24 cellular contexts compared by ENCODE assay signal in genomic region chr21:27683292-27683691, GRCh38.
"Had no signal": no experiment of that assay in that cellular context is flagged by ENCODE, and none has a peak within 500 bp of the region (broad histone marks: within the 10 kb centered on the region; RNA-seq: fewer than 3 reads in every experiment).

No MANE protein-coding gene starts in this region.

- H3K4me1 ChIP-seq: left lung, right atrium auricular region, stomach, testis, thyroid gland, upper lobe of right lung had no signal

- DNase-seq: hippocampal formation; kidney; left colon; left lung; midbrain; mucosa of descending colon; naive thymus-derived CD4-positive, alpha-beta T cell; ovary; stimulated activated CD4-positive, alpha-beta T cell treated with anti-CD3 and anti-CD28 coated beads, Interleukin-12 subunit alpha, Interleukin-12 subunit beta, amount 100 ng/mL, for 4 hours; stimulated activated CD4-positive, alpha-beta T cell treated with anti-CD3 and anti-CD28 coated beads, Interleukin-15, amount 100 ng/mL, for 24 hours; stimulated activated CD4-positive, alpha-beta T cell treated with anti-CD3 and anti-CD28 coated beads, Interleukin-2, amount 100 ng/mL, for 24 hours; stimulated activated CD4-positive, alpha-beta T cell treated with anti-CD3 and anti-CD28 coated beads, Interleukin-4, amount 100 ng/mL, for 1 hour; stimulated activated naive B cell treated with anti-CD40 and anti-IgM and Interleukin-4, amounts not matched to agents 10 μg/mL and 1 μg/mL and 100 μg/mL, for 72 hours; stimulated activated naive CD8-positive, alpha-beta T cell treated with anti-CD3 and anti-CD28 coated beads, Interleukin-15, Interleukin-2, amounts not matched to agents 100 U/mL and 50 U/mL, for 24 hours; stomach; testis; thyroid gland; transverse colon; upper lobe of right lung had no signal

- H3K27ac ChIP-seq: left lung, ovary, right atrium auricular region, skin epidermis, stomach, testis, thyroid gland, transverse colon, upper lobe of right lung had no signal

- H3K4me3 ChIP-seq: left lung, lung, mucosa of descending colon, ovary, right atrium auricular region, skin epidermis, stomach, testis, thyroid gland, transverse colon, upper lobe of right lung had no signal

- H3K27me3 ChIP-seq: left lung, ovary, right atrium auricular region, stomach, testis, thyroid gland, transverse colon, upper lobe of right lung had no signal

- H3K9me3 ChIP-seq: left lung, mucosa of descending colon, ovary, right atrium auricular region, testis, thyroid gland, transverse colon, upper lobe of right lung had no signal

- ATAC-seq: left colon; left lung; mucosa of descending colon; naive thymus-derived CD4-positive, alpha-beta T cell; natural killer cell treated with Interleukin-12 subunit alpha and Interleukin-12 subunit beta and Interleukin-15 and Interleukin-18, amount 100 ng/mL, for 72 hours; sciatic nerve; stimulated activated naive B cell treated with anti-CD40 and anti-IgM and Interleukin-4, amounts not matched to agents 10 μg/mL and 1 μg/mL and 100 μg/mL, for 72 hours; stimulated activated naive CD8-positive, alpha-beta T cell treated with anti-CD3 and anti-CD28 coated beads, Interleukin-15, Interleukin-2, amounts not matched to agents 100 U/mL and 50 U/mL, for 24 hours; upper lobe of right lung had no signal

- FAIRE-seq: kidney had no signal

- H3K36me3 ChIP-seq: left lung, ovary, right atrium auricular region, stomach, thyroid gland, transverse colon, upper lobe of right lung had no signal
